Comparison of ENCODE assay signal across 8 cellular contexts in the genomic region with DNA sequence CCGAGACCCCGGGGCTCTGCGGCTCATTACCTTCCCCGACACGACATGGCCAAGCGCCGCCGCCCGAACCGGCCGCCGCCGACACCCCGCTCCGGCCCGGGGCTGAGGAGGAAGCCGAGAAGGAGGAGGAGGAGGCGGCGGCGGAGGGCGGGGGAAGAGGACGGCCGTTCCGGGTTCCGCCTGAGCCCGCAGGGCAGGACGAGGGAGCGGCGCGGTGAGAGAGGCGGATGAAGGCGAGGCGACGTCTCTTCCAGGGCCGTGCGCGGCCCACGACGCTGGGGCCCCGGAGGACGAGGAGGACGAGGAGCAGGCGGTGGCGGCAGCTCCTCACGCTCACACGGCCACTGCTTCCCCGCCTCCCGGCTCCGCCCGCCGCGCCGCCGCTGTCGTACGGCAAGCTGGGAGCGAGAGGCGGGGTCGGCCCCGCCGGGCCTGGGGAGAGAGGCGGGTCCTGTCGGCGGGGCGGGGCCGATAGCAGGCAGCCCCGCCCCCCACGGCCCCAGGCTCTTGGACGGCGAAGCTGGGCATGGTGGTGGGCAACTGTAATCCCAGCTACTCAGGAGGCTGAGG. TPM values are rescaled to one million over a fixed set of nuclear protein-coding genes. Genes with fewer than 3 reads are reported as not detected.
DNase-seq lines count a peak whose midpoint lies in the region; ATAC-seq and TF ChIP-seq lines count a peak whose summit lies in the region.
"Not testable (repeated sequence)": the region's sequence is repeated elsewhere in the genome, so short reads cannot be mapped to it uniquely, and the experiment has no call there.

No MANE protein-coding gene starts in this region.

- H3K27ac ChIP-seq in C4-2B, result peak overlapping the region; percentile 80
- peak overlapping the region; percentile 70 to 91 (median 75) for H3K27ac ChIP-seq in right lobe of liver

- H3K4me3 ChIP-seq in right lobe of liver, result peak overlapping the region; percentile 69 to 79 (median 72)

- H3K36me3 ChIP-seq in right lobe of liver, result not testable (repeated sequence)

- TF ChIP-seq CTCF in C4-2B (conservative IDR thresholded peaks at IDR 0.05); right lobe of liver (IDR thresholded peaks at IDR 0.05): not testable (repeated sequence)

- not testable (repeated sequence) for H3K9me3 ChIP-seq in right lobe of liver

- CTCF ChIA-PET in activated CD4-positive, alpha-beta memory T cell treated with anti-CD3 and anti-CD28 coated beads, Interleukin-2, amount 10 ng/mL, durations not matched to agents 7 days and 5 days (lab: Charles Lee), result interaction anchor here (0.6 to 1.5 kb wide), 4 partner anchors 74 to 280 kb away, joined by 3 to 5 read pairs (median 4); partner anchors contain the start of gene ZNF764

- H3K27me3 Mint-ChIP-seq in activated CD4-positive, alpha-beta memory T cell treated with anti-CD3 and anti-CD28 coated beads, Interleukin-2, amount 10 ng/mL, durations not matched to agents 7 days and 5 days, result not testable (repeated sequence)

- H3K4me1 Mint-ChIP-seq in activated CD4-positive, alpha-beta memory T cell treated with anti-CD3 and anti-CD28 coated beads, Interleukin-2, amount 10 ng/mL, durations not matched to agents 7 days and 5 days, result peaks cover 20% of the 10 kb centered on the region

- peak overlapping the region; percentile 89 for H3K4me3 Mint-ChIP-seq in activated CD4-positive, alpha-beta memory T cell treated with anti-CD3 and anti-CD28 coated beads, Interleukin-2, amount 10 ng/mL, durations not matched to agents 7 days and 5 days

- TF ChIP-seq POLR2A in right lobe of liver (IDR thresholded peaks at IDR 0.05), result peak; percentile 88

- H3K36me3 Mint-ChIP-seq in activated CD4-positive, alpha-beta memory T cell treated with anti-CD3 and anti-CD28 coated beads, Interleukin-2, amount 10 ng/mL, durations not matched to agents 7 days and 5 days (ENCODE audit: low read depth), result not testable (repeated sequence)

- WGBS in right lobe of liver (ENCODE audit: insufficient coverage, low coverage, low lambda C conversion rate, missing lambda C conversion rate), result 0% methylated on average over 10 of the region's 70 CpGs

- POLR2A ChIA-PET in activated CD4-positive, alpha-beta memory T cell treated with anti-CD3 and anti-CD28 coated beads, Interleukin-2, amount 10 ng/mL, durations not matched to agents 7 days and 5 days (lab: Charles Lee), result interaction anchor here (0.6 to 2.1 kb wide), 19 partner anchors 10 to 271 kb away, joined by 3 to 20 read pairs (median 5); partner anchors contain the start of genes ALDOA, CD2BP2, SEPTIN1 and TBC1D10B

- H3K9me3 Mint-ChIP-seq in activated CD4-positive, alpha-beta memory T cell treated with anti-CD3 and anti-CD28 coated beads, Interleukin-2, amount 10 ng/mL, durations not matched to agents 7 days and 5 days, result not testable (repeated sequence)

- DNase-seq in NCI-H82 (lab: John Stamatoyannopoulos, UW) (peak; percentile 88), dermis microvascular lymphatic vessel endothelial cell (ENCODE audit: low read depth in 2 of 2) (peak; percentile 36 to 77), right lobe of liver (peak; percentile 91 to 93 (median 92))
- DNase-seq in activated CD4-positive, alpha-beta memory T cell treated with anti-CD3 and anti-CD28 coated beads, Interleukin-2, amount 10 ng/mL, durations not matched to agents 7 days and 5 days, result peak; percentile 86
- peak; percentile 83 for DNase-seq in stimulated activated CD4-positive, alpha-beta T cell treated with anti-CD3 and anti-CD28 coated beads, Interleukin-4, amount 100 ng/mL, for 24 hours

- peak; percentile 67 for ATAC-seq in GM19452 (IDR thresholded peaks at IDR 0.05; ENCODE audit: unreplicated experiment)
- ATAC-seq in HG03558 (IDR thresholded peaks at IDR 0.05; ENCODE audit: extremely low read depth, unreplicated experiment), result peak; percentile 62
- peak; percentile 76 to 85 (median 80) for ATAC-seq in right lobe of liver

- H3K4me1 ChIP-seq in right lobe of liver, result not testable (repeated sequence)

- peak overlapping the region; percentile 76 for H3K27ac Mint-ChIP-seq in activated CD4-positive, alpha-beta memory T cell treated with anti-CD3 and anti-CD28 coated beads, Interleukin-2, amount 10 ng/mL, durations not matched to agents 7 days and 5 days

- H3K27me3 ChIP-seq in right lobe of liver, result not testable (repeated sequence)

- intact Hi-C loops in right lobe of liver (cut with DNase I), result not testable (repeated sequence)

RNA-seq across cellular contexts. Expression of gene CD2BP2, which starts 20.0 kb away (rescaled TPM):
- total RNA-seq in activated CD4-positive, alpha-beta memory T cell treated with anti-CD3 and anti-CD28 coated beads, Interleukin-2, amount 10 ng/mL, durations not matched to agents 7 days and 5 days, result 10 to 100 TPM; 75.6 to 75.9 TPM
- 34.1 and 35.5 TPM in 2 replicates for total RNA-seq in dermis microvascular lymphatic vessel endothelial cell
- total RNA-seq in right lobe of liver, result 10 to 100 TPM; 14.8 to 23.8 (median 18.2) TPM

RNA-seq across cellular contexts. Expression of gene TBC1D10B, which starts 35.2 kb away (rescaled TPM):
- total RNA-seq in activated CD4-positive, alpha-beta memory T cell treated with anti-CD3 and anti-CD28 coated beads, Interleukin-2, amount 10 ng/mL, durations not matched to agents 7 days and 5 days, result 10 to 100 TPM; 69.2 TPM
- 22.2 and 31.9 TPM in 2 replicates for total RNA-seq in dermis microvascular lymphatic vessel endothelial cell
- 10 to 100 TPM in 3 of 6 experiments, 1 to 10 TPM in 3; 7.9 to 12.3 (median 10.6) TPM for total RNA-seq in right lobe of liver

RNA-seq across cellular contexts. Expression of gene MYL11, which starts 39.5 kb away (rescaled TPM):
- total RNA-seq in activated CD4-positive, alpha-beta memory T cell treated with anti-CD3 and anti-CD28 coated beads, Interleukin-2, amount 10 ng/mL, durations not matched to agents 7 days and 5 days, result 1 to 10 TPM in 1 of 2 experiments, not detected in 1; 1.2 TPM
- total RNA-seq in dermis microvascular lymphatic vessel endothelial cell, result 0.64 TPM in 1 of 2 replicates, not detected in the other
- 1 to 10 TPM in 1 of 6 experiments, not detected in 5; 1.4 TPM for total RNA-seq in right lobe of liver

RNA-seq across cellular contexts. Expression of gene SEPTIN1, which starts 47.2 kb away (rescaled TPM):
- 100 to 1,000 TPM; 343 to 354 TPM for total RNA-seq in activated CD4-positive, alpha-beta memory T cell treated with anti-CD3 and anti-CD28 coated beads, Interleukin-2, amount 10 ng/mL, durations not matched to agents 7 days and 5 days
- under 0.01 and 0.38 TPM in 2 replicates for total RNA-seq in dermis microvascular lymphatic vessel endothelial cell
- 1 to 10 TPM in 3 of 6 experiments, under 1 TPM in 3; 0.12 to 1.7 (median 0.93) TPM for total RNA-seq in right lobe of liver

Comparison
In these comparisons a context has a peak if more than half of its experiments do, and no peak if none do; other contexts are left out.
1. Peak in every context shown above with its lines: DNase-seq, ATAC-seq, H3K4me3 ChIP-seq and H3K27ac ChIP-seq.